In the genomic region with DNA sequence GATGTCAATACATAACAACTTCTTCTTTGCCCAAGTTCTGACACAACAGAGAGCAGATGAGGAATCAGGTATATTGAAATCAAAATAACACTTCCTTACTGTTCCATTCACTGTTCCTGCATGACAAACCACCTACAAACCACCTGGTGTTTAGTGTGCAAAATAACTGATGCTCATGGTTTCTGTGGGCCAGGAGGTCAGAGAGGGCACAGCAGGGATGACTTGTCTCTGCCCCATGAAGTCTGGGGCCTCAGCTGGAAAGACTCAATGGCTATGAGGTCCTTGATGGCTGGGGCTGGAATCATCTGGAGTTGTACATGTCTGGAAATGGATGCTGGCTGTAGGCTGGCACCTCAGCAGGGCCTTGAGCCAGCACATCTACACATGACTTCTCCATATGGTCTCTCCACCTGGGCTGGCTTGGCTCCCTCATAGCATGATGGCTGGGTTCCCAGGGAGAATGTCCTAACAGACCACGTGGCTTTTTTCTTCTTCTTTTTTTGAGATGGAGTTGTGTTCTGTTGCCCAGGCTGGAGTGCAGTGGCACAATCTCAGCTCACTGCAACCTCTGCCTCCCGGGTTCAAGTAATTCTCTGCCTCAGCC, we compare ENCODE assay signal across 21 cellular contexts. TPM values are rescaled to one million over a fixed set of nuclear protein-coding genes. Genes with fewer than 3 reads are reported as not detected.
DNase-seq lines count a peak whose midpoint lies in the region; ATAC-seq, FAIRE-seq and TF ChIP-seq lines count a peak whose summit lies in the region.
"Had no signal": no experiment of that assay in that cellular context is flagged by ENCODE, and none has a peak within 500 bp of the region (broad histone marks: within the 10 kb centered on the region; RNA-seq: fewer than 3 reads in every experiment).

No MANE protein-coding gene starts in this region.

- CTCF ChIA-PET in GM10248 (lab: Yijun Ruan, JAX) = interaction anchor here (1.0 to 5.6 kb wide), 5 partner anchors 18 to 94 kb away, joined by 3 to 68 read pairs (median 3); partner anchors contain the start of gene ID1

- peak overlapping the region; percentile 12 for H3K27ac ChIP-seq in hepatocyte
- no peak overlapping the region for H3K27ac ChIP-seq in spleen
- H3K27ac ChIP-seq: BLaER1, esophagus muscularis mucosa, lower lobe of right lung, Peyer's patch, tibial artery had no signal

- TF ChIP-seq CTCF in GM12865 (IDR thresholded peaks at IDR 0.05; ENCODE audit: insufficient read depth, low read depth, low read length, missing control alignments) = no peak
- no peak for TF ChIP-seq CTCF in hepatocyte (IDR thresholded peaks at IDR 0.05; ENCODE audit: poor library complexity)
- TF ChIP-seq CTCF in spleen (IDR thresholded peaks at IDR 0.05 in 8 of 11, conservative IDR thresholded peaks at IDR 0.05 in 3 of 11) = no peak
- no peak for TF ChIP-seq CTCF in GM10248 (IDR thresholded peaks at IDR 0.05; ENCODE audit: control extremely low read depth, extremely low read depth, low read depth, missing control alignments)

- no peaks in the 10 kb centered on the region for H3K27me3 ChIP-seq in hepatocyte
- no peaks in the 10 kb centered on the region for H3K27me3 ChIP-seq in spleen (replicated peaks in 1 of 7)
- H3K27me3 ChIP-seq: BLaER1, dorsolateral prefrontal cortex, esophagus muscularis mucosa, Peyer's patch, tibial artery had no signal

- H3K4me2 ChIP-seq in hepatocyte = no peak overlapping the region
- H3K4me2 ChIP-seq: BLaER1 had no signal

- H3K4me3 ChIP-seq in GM12865 (ENCODE audit: low read depth, low read length) (no peak overlapping the region), hepatocyte (no peak overlapping the region), spleen (no peak overlapping the region)
- H3K4me3 ChIP-seq: BLaER1, dorsolateral prefrontal cortex, esophagus muscularis mucosa, lower lobe of right lung, Peyer's patch, tibial artery had no signal

- no peaks in the 10 kb centered on the region for H4K20me1 ChIP-seq in hepatocyte (ENCODE audit: insufficient read depth, poor library complexity, severe bottlenecking)
- H4K20me1 ChIP-seq: BLaER1 had no signal

- H3K4me1 ChIP-seq in hepatocyte (ENCODE audit: insufficient read depth) (no peaks in the 10 kb centered on the region), spleen (peaks cover 0 to 20% (median 3%) of the 10 kb centered on the region in 6 donors)
- H3K4me1 ChIP-seq: BLaER1, Peyer's patch, tibial artery had no signal

- no peak overlapping the region for H2AFZ ChIP-seq in hepatocyte

- no peak for TF ChIP-seq POLR2A in spleen (IDR thresholded peaks at IDR 0.05)

- WGBS in hepatocyte (ENCODE audit: low lambda C conversion rate, missing lambda C conversion rate) = 81% methylated on average over 2 of the region's 2 CpGs
- 42 to 69% (median 51%) methylated on average over 2 of the region's 2 CpGs for WGBS in spleen, 5 donors

- H3K9me3 ChIP-seq in hepatocyte (ENCODE audit: low read depth) = no peaks in the 10 kb centered on the region
- H3K9me3 ChIP-seq in spleen = no peaks in the 10 kb centered on the region
- H3K9me3 ChIP-seq: BLaER1, esophagus muscularis mucosa, lower lobe of right lung, Peyer's patch, tibial artery had no signal

- no peak for FAIRE-seq in RCC 7860 (lab: Jason Lieb, UNC)
- FAIRE-seq: astrocyte had no signal

- no peak for ATAC-seq in HG03571 (IDR thresholded peaks at IDR 0.05; ENCODE audit: unreplicated experiment)
- ATAC-seq: lower lobe of right lung; naive thymus-derived CD8-positive, alpha-beta T cell had no signal

- no peaks in the 10 kb centered on the region for H3K9me2 ChIP-seq in hepatocyte (replicated peaks; ENCODE audit: insufficient read depth)

- H3K36me3 ChIP-seq in hepatocyte (replicated peaks; ENCODE audit: insufficient read depth, low read depth) = no peaks in the 10 kb centered on the region
- H3K36me3 ChIP-seq in spleen = no peaks in the 10 kb centered on the region
- H3K36me3 ChIP-seq: BLaER1, esophagus muscularis mucosa, lower lobe of right lung, Peyer's patch, tibial artery had no signal

- DNase-seq in GM12865 (ENCODE audit: low read depth) (peak; percentile 19), LHCN-M2 (ENCODE audit: low read depth) (peak; percentile 32), RCC 7860 (ENCODE audit: low spot score) (peak; percentile 9), hepatocyte (ENCODE audit: low spot score) (peak; percentile 41), spleen (no peak), A172 (ENCODE audit: low spot score) (no peak), GM10248 (ENCODE audit: extremely low spot score) (no peak)
- DNase-seq: activated CD4-positive, alpha-beta T cell treated with anti-CD3 and anti-CD28 coated beads for 48 hours; Karpas-422; lower lobe of right lung; naive thymus-derived CD8-positive, alpha-beta T cell; NCI-H345; Peyer's patch; tibial artery had no signal

- no peaks in the 10 kb centered on the region for H3K79me2 ChIP-seq in hepatocyte

- POLR2A ChIA-PET in GM10248 (lab: Yijun Ruan, JAX) = interaction anchor here (0.6 kb wide), 1 partner anchor 84 kb away, joined by 6 read pairs; no protein-coding TSS in a partner anchor

- intact Hi-C loops in spleen (cut with DNase I; ENCODE audit: low total_unique reads) = no loop called here

RNA-seq across cellular contexts. Expression of gene COX4I2, which starts 7.4 kb away (rescaled TPM):
- total RNA-seq in LHCN-M2 (2014; rRNA removed) (not detected in 2 replicates), hepatocyte (0.68 and 3.6 TPM in 2 replicates), spleen (1 to 10 TPM in 3 of 7 donors, not detected in 4; 1.1 to 1.5 (median 1.5) TPM)
- polyA plus RNA-seq in LHCN-M2 (2012) = not detected
- polyA plus RNA-seq in hepatocyte (0.37 and 3.3 TPM in 2 replicates), spleen (1 to 10 TPM; 1.9 to 4.6 (median 2.0) TPM)
- total RNA-seq in A172 (2014; rRNA removed; shearing (Covaris generic)) = not detected in 2 replicates
- total RNA-seq: activated T-helper 1 cell treated with anti-CD3 and anti-CD28 coated beads, Interleukin-12 subunit alpha, Interleukin-12 subunit beta, Interleukin-2, Interleukin-4 antibody, amounts not matched to agents 30 ng/mL and 10 ng/mL and 1 ng/mL, durations not matched to agents 14 hours and 24 hours and 36 hours; astrocyte; naive thymus-derived CD8-positive, alpha-beta T cell; T-helper 1 cell treated with Interleukin-12 subunit alpha and Interleukin-12 subunit beta and Interleukin-4 antibody, amounts not matched to agents 30 ng/mL and 1 ng/mL, for 36 hours had no signal
- polyA plus RNA-seq: naive thymus-derived CD8-positive, alpha-beta T cell had no signal

RNA-seq across cellular contexts. Expression of gene ID1, which starts 25.2 kb away (rescaled TPM):
- total RNA-seq in LHCN-M2 (2014; rRNA removed) = 775 and 1,134 TPM in 2 replicates
- 274 TPM for polyA plus RNA-seq in LHCN-M2 (2012)
- 616 and 651 TPM in 2 replicates for total RNA-seq in hepatocyte
- polyA plus RNA-seq in hepatocyte = 310 and 388 TPM in 2 replicates
- total RNA-seq in spleen = 100 to 1,000 TPM in 5 of 7 donors, 10 to 100 TPM in 2; 77.1 to 222 (median 124) TPM
- polyA plus RNA-seq in spleen = 100 to 1,000 TPM in 2 of 3 donors, 10 to 100 TPM in 1; 47.6 to 131 (median 122) TPM
- 395 and 602 TPM in 2 replicates for total RNA-seq in A172 (2014; rRNA removed; shearing (Covaris generic))

Comparison
In these comparisons a context has a peak if more than half of its experiments do, and no peak if none do; other contexts are left out.
1. DNase-seq: peak in GM12865 (single experiment), LHCN-M2 (single experiment), RCC 7860 (single experiment) and hepatocyte (single experiment); none in spleen (single experiment), A172 (single experiment) and GM10248 (single experiment).